Comparison of ENCODE assay signal across 14 cellular contexts in the genomic region with DNA sequence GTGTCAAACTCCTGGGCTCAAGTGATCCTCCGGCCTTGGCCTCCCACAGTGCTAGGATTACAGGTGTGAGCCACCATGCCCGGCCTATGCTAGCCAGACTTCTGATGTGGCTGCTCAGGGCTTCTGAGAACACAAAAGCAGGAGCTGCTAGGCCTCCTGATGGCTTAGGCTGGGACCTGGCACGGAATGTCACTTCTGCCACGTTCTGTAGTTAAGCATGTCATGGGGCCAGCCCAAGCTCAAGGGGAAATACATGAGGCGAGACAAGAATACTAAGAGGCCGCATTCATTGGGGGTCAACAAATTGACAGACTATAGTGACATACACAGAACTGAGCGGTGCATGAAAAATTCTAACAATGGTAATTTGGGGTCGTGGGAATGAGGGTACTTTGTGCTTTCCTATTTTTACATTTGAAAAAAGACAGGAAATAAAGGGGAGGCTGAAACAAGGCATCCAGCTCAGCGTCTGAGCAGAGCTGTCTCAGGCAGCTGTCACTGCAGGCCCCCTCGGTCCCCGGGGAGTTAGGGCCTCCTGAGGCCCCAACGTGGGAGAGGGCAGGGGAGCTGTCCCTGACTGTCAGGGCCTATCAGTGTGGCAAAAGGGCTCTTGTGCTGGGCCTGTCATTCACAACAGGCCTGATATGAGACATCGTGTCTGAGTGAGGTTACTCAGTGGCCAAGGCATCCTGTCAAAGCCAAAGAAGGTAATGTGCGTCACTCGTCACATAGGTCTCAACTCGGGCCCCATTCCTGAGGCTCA. TPM values are rescaled to one million over a fixed set of nuclear protein-coding genes. Genes with fewer than 3 reads are reported as not detected.
A peak's percentile ranks its signal among the peaks of the same experiment; 100 is the strongest.
DNase-seq lines count a peak whose midpoint lies in the region; ATAC-seq and TF ChIP-seq lines count a peak whose summit lies in the region.
"Had no signal": no experiment of that assay in that cellular context is flagged by ENCODE, and none has a peak within 500 bp of the region (broad histone marks: within the 10 kb centered on the region; RNA-seq: fewer than 3 reads in every experiment).

No MANE protein-coding gene starts in this region.

- no peak for TF ChIP-seq EP300 in sigmoid colon (IDR thresholded peaks at IDR 0.05)

- H2AFZ ChIP-seq in DND-41 (ENCODE audit: low read depth, low read length) = no peak overlapping the region

- H3K9me3 ChIP-seq in DND-41 (ENCODE audit: insufficient read depth, low read length, severe bottlenecking) (no peaks in the 10 kb centered on the region), right cardiac atrium (ENCODE audit: control insufficient read depth, low read length) (no peaks in the 10 kb centered on the region), sigmoid colon (no peaks in the 10 kb centered on the region)
- H3K9me3 ChIP-seq: ovary, upper lobe of left lung had no signal

- H3K36me3 ChIP-seq in DND-41 (ENCODE audit: insufficient read depth, low read length) = no peaks in the 10 kb centered on the region
- H3K36me3 ChIP-seq in brain microvascular endothelial cell (replicated peaks) = no peaks in the 10 kb centered on the region
- H3K36me3 ChIP-seq in sigmoid colon = no peaks in the 10 kb centered on the region
- H3K36me3 ChIP-seq: ovary, upper lobe of left lung had no signal

- no peaks in the 10 kb centered on the region for H4K20me1 ChIP-seq in DND-41 (ENCODE audit: insufficient read depth, low read length)

- DNase-seq in DND-41 (peak; percentile 34), right cardiac atrium (peak; percentile 39 to 70 (median 63)), SHP77 treated with DMSO at 0.1 percent for 48 hours (lab: John Stamatoyannopoulos, UW) (no peak), brain microvascular endothelial cell (no peak), GM19238 (ENCODE audit: insufficient read length, low spot score) (no peak), sigmoid colon (no peak)
- DNase-seq: activated CD4-positive, alpha-beta T cell treated with anti-CD3 and anti-CD28 coated beads, Interleukin-2, amount 10 ng/mL, durations not matched to agents 7 days and 5 days; activated T-cell treated with anti-CD3 and anti-CD28 coated beads, Interleukin-2, amount 50 U/mL, for 48 hours; DMS 273 treated with DMSO at 0.1 percent for 48 hours; ovary; T-cell; upper lobe of left lung had no signal

- intact Hi-C loops in right cardiac atrium (cut with DNase I) = no loop called here
- intact Hi-C loops in sigmoid colon (cut with DNase I) = no loop called here

- 54% methylated on average over 16 of the region's 16 CpGs for WGBS in right cardiac atrium
- 82 to 90% methylated on average over 16 of the region's 16 CpGs for WGBS in sigmoid colon, 2 donors

- H3K27me3 ChIP-seq in DND-41 (ENCODE audit: insufficient read depth, low read length, poor library complexity) (no peaks in the 10 kb centered on the region), right cardiac atrium (ENCODE audit: control insufficient read depth, insufficient read depth) (no peaks in the 10 kb centered on the region), brain microvascular endothelial cell (replicated peaks) (no peaks in the 10 kb centered on the region), sigmoid colon (no peaks in the 10 kb centered on the region)
- H3K27me3 ChIP-seq: ovary, upper lobe of left lung had no signal

- TF ChIP-seq POLR2A in sigmoid colon (IDR thresholded peaks at IDR 0.05) = no peak

- H3K4me2 ChIP-seq in DND-41 (ENCODE audit: insufficient read depth, low read length) = no peak overlapping the region

- H3K79me2 ChIP-seq in DND-41 (ENCODE audit: insufficient read depth, low read length) = no peaks in the 10 kb centered on the region

- no peak overlapping the region for H3K9ac ChIP-seq in DND-41 (ENCODE audit: low read depth, low read length)

- TF ChIP-seq CTCF in DND-41 (IDR thresholded peaks at IDR 0.05; ENCODE audit: borderline replicate concordance, extremely low read depth, low read length, poor library complexity, severe bottlenecking) (no peak), brain microvascular endothelial cell (IDR thresholded peaks at IDR 0.05; ENCODE audit: low read depth, low read length, missing control alignments) (no peak), sigmoid colon (IDR thresholded peaks at IDR 0.05) (no peak)

- in situ Hi-C loops in brain microvascular endothelial cell (cut with HindIII; ENCODE audit: low pct_ligation_motif_present, low sequenced_read_pairs) = no loop called here

- peak; percentile 69 for ATAC-seq in DND-41 (ENCODE audit: insufficient read depth, low read depth)
- ATAC-seq in GM21529 (IDR thresholded peaks at IDR 0.05; ENCODE audit: unreplicated experiment) = peak; percentile 56
- peak; percentile 91 for ATAC-seq in HG03354 (IDR thresholded peaks at IDR 0.05; ENCODE audit: poor library complexity, severe bottlenecking, unreplicated experiment)
- ATAC-seq in right cardiac atrium = peak; percentile 89 to 92
- ATAC-seq: T-cell had no signal

- H3K27ac ChIP-seq in DND-41 (ENCODE audit: low read length) (no peak overlapping the region), right cardiac atrium (ENCODE audit: low read length) (peak overlapping the region; percentile 92), brain microvascular endothelial cell (no peak overlapping the region), sigmoid colon (no peak overlapping the region)
- H3K27ac ChIP-seq: ovary, upper lobe of left lung had no signal

- H3K4me3 ChIP-seq in DND-41 (ENCODE audit: low read depth in 1 of 2, low read length in 2 of 2) = no peak overlapping the region
- H3K4me3 ChIP-seq in right cardiac atrium (ENCODE audit: low read length) = no peak overlapping the region
- no peak overlapping the region for H3K4me3 ChIP-seq in brain microvascular endothelial cell (ENCODE audit: low read depth, low read length)
- no peak overlapping the region for H3K4me3 ChIP-seq in sigmoid colon
- H3K4me3 ChIP-seq: ovary, upper lobe of left lung had no signal

- no peaks in the 10 kb centered on the region for H3K4me1 ChIP-seq in DND-41 (ENCODE audit: insufficient read depth, low read length)
- no peaks in the 10 kb centered on the region for H3K4me1 ChIP-seq in right cardiac atrium (ENCODE audit: control insufficient read depth, insufficient read depth, low read length)
- no peaks in the 10 kb centered on the region for H3K4me1 ChIP-seq in sigmoid colon

RNA-seq across cellular contexts. Expression of a gene that starts 26.3 kb away (rescaled TPM):
- total RNA-seq in right cardiac atrium = 10 to 100 TPM; 30.4 to 36.2 (median 33.5) TPM
- polyA plus RNA-seq in right cardiac atrium = 36.2 TPM
- total RNA-seq in sigmoid colon = 10 to 100 TPM; 11.9 to 42.5 (median 26.6) TPM
- 10 to 100 TPM; 17.4 to 30.1 (median 28.3) TPM for polyA plus RNA-seq in sigmoid colon

Comparison
In these comparisons a context has a peak if more than half of its experiments do, and no peak if none do; other contexts are left out.
1. DNase-seq: peak in DND-41 (single experiment) and right cardiac atrium (3 of 3); none in SHP77 treated with DMSO at 0.1 percent for 48 hours (single experiment), brain microvascular endothelial cell (single experiment), GM19238 (single experiment) and sigmoid colon (single experiment).
2. Peak in every context shown above with its lines, with median percentiles within 50 percentile points of each other: ATAC-seq.